ENCODE assay signal across 13 cellular contexts in genomic region chr2:88350262-88350640, GRCh38.
DNase-seq lines count a peak whose midpoint lies in the region; ATAC-seq and TF ChIP-seq lines count a peak whose summit lies in the region.
"Had no signal": no experiment of that assay in that cellular context is flagged by ENCODE, and none has a peak within 500 bp of the region (broad histone marks: within the 10 kb centered on the region; RNA-seq: fewer than 3 reads in every experiment).

No MANE protein-coding gene starts in this region.

- H3K27ac Mint-ChIP-seq in CD8-positive, alpha-beta T cell, result no peak overlapping the region
- H3K27ac Mint-ChIP-seq in nephron progenitor cell (no peak overlapping the region), immature natural killer cell (no peak overlapping the region)

- TF ChIP-seq POLR2A in esophagus squamous epithelium (IDR thresholded peaks at IDR 0.05), result no peak

- 21% methylated on average over 13 of the region's 14 CpGs for WGBS in HUES64
- WGBS in esophagus squamous epithelium, 2 donors, result 27 to 30% methylated on average over 2 to 7 of the region's 14 CpGs

- intact Hi-C loops in CD8-positive, alpha-beta T cell (cut with DNase I, micrococcal nuclease), result no loop called here
- intact Hi-C loops in esophagus squamous epithelium (cut with DNase I), result no loop called here

- no peaks in the 10 kb centered on the region for H3K36me3 ChIP-seq in CD8-positive, alpha-beta T cell (ENCODE audit: insufficient read depth, low read length)
- H3K36me3 ChIP-seq in HUES64 (ENCODE audit: insufficient read depth, low read length) (no peaks in the 10 kb centered on the region), esophagus squamous epithelium (no peaks in the 10 kb centered on the region)
- H3K36me3 ChIP-seq: BLaER1, esophagus muscularis mucosa had no signal

- no peaks in the 10 kb centered on the region for H3K9me3 ChIP-seq in CD8-positive, alpha-beta T cell (ENCODE audit: low read length)
- H3K9me3 ChIP-seq in HUES64 (ENCODE audit: insufficient read depth, low read depth, low read length), result no peaks in the 10 kb centered on the region
- H3K9me3 ChIP-seq in esophagus squamous epithelium, result no peaks in the 10 kb centered on the region
- H3K9me3 ChIP-seq: esophagus muscularis mucosa had no signal

- H3K4me3 Mint-ChIP-seq in CD8-positive, alpha-beta T cell, result peak overlapping the region; percentile 79
- H3K4me3 Mint-ChIP-seq in nephron progenitor cell, result peak overlapping the region; percentile 79
- no peak overlapping the region for H3K4me3 Mint-ChIP-seq in immature natural killer cell

- H3K4me3 ChIP-seq in CD8-positive, alpha-beta T cell (ENCODE audit: low read depth, low read length), result peak overlapping the region; percentile 45
- H3K4me3 ChIP-seq in HUES64 (ENCODE audit: low read length) (peak overlapping the region; percentile 48), esophagus squamous epithelium (peak overlapping the region in 3 of 4 donors; percentile 12 to 53 (median 26))
- H3K4me3 ChIP-seq: BLaER1 had no signal

- peaks cover 34% of the 10 kb centered on the region for H3K27me3 Mint-ChIP-seq in CD8-positive, alpha-beta T cell (ENCODE audit: low read depth)
- H3K27me3 Mint-ChIP-seq in nephron progenitor cell (ENCODE audit: low read depth, poor library complexity) (peaks cover 44% of the 10 kb centered on the region), immature natural killer cell (ENCODE audit: low read depth in 3 of 3) (peaks cover 0 to 12% (median 5%) of the 10 kb centered on the region in 3 donors)

- peak overlapping the region; percentile 76 for H3K9ac ChIP-seq in HUES64 (ENCODE audit: low read depth, low read length)
- H3K9ac ChIP-seq: BLaER1 had no signal

- H3K27me3 ChIP-seq in CD8-positive, alpha-beta T cell (ENCODE audit: insufficient read depth, low read length), result no peaks in the 10 kb centered on the region
- H3K27me3 ChIP-seq in HUES64 (ENCODE audit: insufficient read depth, low read length) (peaks cover 34% of the 10 kb centered on the region), esophagus squamous epithelium (peaks cover 0 to 98% (median 7%) of the 10 kb centered on the region in 4 donors)
- H3K27me3 ChIP-seq: BLaER1 had no signal

- H3K27ac ChIP-seq in CD8-positive, alpha-beta T cell (ENCODE audit: low read depth, low read length), result no peak overlapping the region
- H3K27ac ChIP-seq in HUES64 (ENCODE audit: low read depth, low read length) (peak overlapping the region; percentile 90), esophagus squamous epithelium (no peak overlapping the region)
- H3K27ac ChIP-seq: BLaER1, esophagus muscularis mucosa, VCaP had no signal

- no peak for ATAC-seq in CD8-positive, alpha-beta T cell
- no peak for ATAC-seq in HG03039 (IDR thresholded peaks at IDR 0.05; ENCODE audit: unreplicated experiment)

- DNase-seq in CD8-positive, alpha-beta T cell, result no peak
- no peak for DNase-seq in esophagus squamous epithelium (lab: John Stamatoyannopoulos, UW)
- DNase-seq in nephron progenitor cell, result no peak
- no peak for DNase-seq in ecto neural progenitor cell (ENCODE audit: low spot score)
- DNase-seq in NCI-H1417 treated with DMSO at 0.1 percent for 48 hours (lab: John Stamatoyannopoulos, UW), result no peak
- no peak for DNase-seq in immature natural killer cell
- DNase-seq: NCI-H1105, occipital lobe had no signal

- H3K4me1 ChIP-seq in CD8-positive, alpha-beta T cell (ENCODE audit: insufficient read depth, low read length), result no peaks in the 10 kb centered on the region
- H3K4me1 ChIP-seq in HUES64 (ENCODE audit: insufficient read depth, low read length) (peaks cover 19% of the 10 kb centered on the region), esophagus squamous epithelium (peaks cover 6 to 9% (median 9%) of the 10 kb centered on the region in 3 donors)
- H3K4me1 ChIP-seq: BLaER1 had no signal

- CTCF ChIA-PET in CD8-positive, alpha-beta T cell (lab: Charles Lee), result interaction anchor here (1.2 kb wide), 1 partner anchor 11 kb away, joined by 5 read pairs; no protein-coding TSS in a partner anchor

- no peaks in the 10 kb centered on the region for H3K36me3 Mint-ChIP-seq in CD8-positive, alpha-beta T cell
- peaks cover 5% of the 10 kb centered on the region for H3K36me3 Mint-ChIP-seq in nephron progenitor cell (ENCODE audit: low read depth)
- no peaks in the 10 kb centered on the region for H3K36me3 Mint-ChIP-seq in immature natural killer cell

- no peak for TF ChIP-seq CTCF in CD8-positive, alpha-beta T cell (IDR thresholded peaks at IDR 0.05)
- TF ChIP-seq CTCF in esophagus squamous epithelium (IDR thresholded peaks at IDR 0.05), result no peak
- no peak for TF ChIP-seq CTCF in nephron progenitor cell (IDR thresholded peaks at IDR 0.05)

- POLR2A ChIA-PET in CD8-positive, alpha-beta T cell (lab: Charles Lee), result no interaction called here

- no peaks in the 10 kb centered on the region for H3K9me3 Mint-ChIP-seq in CD8-positive, alpha-beta T cell
- H3K9me3 Mint-ChIP-seq in nephron progenitor cell (peaks cover 7% of the 10 kb centered on the region), immature natural killer cell (peaks cover 0 to 2% (median 0%) of the 10 kb centered on the region in 6 donors)

- peaks cover 6% of the 10 kb centered on the region for H3K4me1 Mint-ChIP-seq in CD8-positive, alpha-beta T cell (ENCODE audit: low read depth)
- H3K4me1 Mint-ChIP-seq in nephron progenitor cell, result peaks cover 13% of the 10 kb centered on the region
- peaks cover 8% of the 10 kb centered on the region in 2 donors for H3K4me1 Mint-ChIP-seq in immature natural killer cell

Comparison
In these comparisons a context has a peak if more than half of its experiments do, and no peak if none do; other contexts are left out.
1. H3K4me3 Mint-ChIP-seq: peak in CD8-positive, alpha-beta T cell (single experiment) and nephron progenitor cell (single experiment); none in immature natural killer cell (0 of 5).
2. Peak in every context shown above with its lines, with median percentiles within 50 percentile points of each other: H3K4me3 ChIP-seq.